ENCODE assay signal across 20 cellular contexts in genomic region chr7:30493231-30493630, GRCh38.
"Had no signal": no experiment of that assay in that cellular context is flagged by ENCODE, and none has a peak within 500 bp of the region (broad histone marks: within the 10 kb centered on the region; RNA-seq: fewer than 3 reads in every experiment).

No MANE protein-coding gene starts in this region.

- H3K4me3 ChIP-seq: colonic mucosa, esophagus squamous epithelium, gastroesophageal sphincter, sigmoid colon, skin epidermis, stomach, thoracic aorta, transverse colon had no signal

- ATAC-seq: gastroesophageal sphincter; left ventricle myocardium superior; naive thymus-derived CD4-positive, alpha-beta T cell had no signal

- H3K9me3 ChIP-seq: colonic mucosa, neutrophil, thoracic aorta had no signal

- H3K36me3 ChIP-seq: colonic mucosa, neutrophil, thoracic aorta had no signal

- H3K4me1 ChIP-seq: colonic mucosa, esophagus squamous epithelium, gastroesophageal sphincter, sigmoid colon, stomach, transverse colon had no signal

- DNase-seq: colonic mucosa; dermis blood vessel endothelial cell; esophagus squamous epithelium; foreskin fibroblast; glutamatergic neuron; immature natural killer cell; left ventricle myocardium superior; mesendoderm; naive thymus-derived CD4-positive, alpha-beta T cell; posterior cingulate gyrus; sigmoid colon; stimulated activated CD4-positive, alpha-beta T cell treated with anti-CD3 and anti-CD28 coated beads, Interleukin-12 subunit alpha, Interleukin-12 subunit beta, amount 100 ng/mL, for 4 hours; stimulated activated naive CD4-positive, alpha-beta T cell; stomach; substantia nigra; transverse colon had no signal
